ENCODE assay signal across 1 cellular context in the genomic region with DNA sequence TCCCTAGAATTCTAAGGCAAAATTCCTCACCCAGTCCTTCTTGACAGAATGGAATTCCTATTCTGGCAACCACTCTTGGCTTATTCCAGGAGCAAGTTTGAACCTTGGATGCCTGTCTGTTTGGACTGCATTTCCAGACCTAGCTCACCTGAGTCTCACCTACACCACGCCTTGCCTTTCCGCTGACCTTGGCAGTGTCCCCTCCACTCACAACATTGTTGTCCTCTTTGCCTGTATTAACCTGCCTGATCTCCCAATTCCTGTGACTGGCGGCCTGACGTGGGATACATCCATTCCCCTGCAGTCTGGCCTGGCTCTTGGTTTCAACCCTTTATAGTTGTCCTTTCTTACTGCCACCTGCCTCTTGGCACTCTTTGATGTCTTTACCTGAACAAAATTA.
TF ChIP-seq lines count a peak whose summit lies in the region.

No MANE protein-coding gene starts in this region.

TF ChIP-seq in H1, 55 proteins besides CTCF, POLR2A, EP300 and RAD21 (continued from another document):
- TF ChIP-seq, protein P1, sequence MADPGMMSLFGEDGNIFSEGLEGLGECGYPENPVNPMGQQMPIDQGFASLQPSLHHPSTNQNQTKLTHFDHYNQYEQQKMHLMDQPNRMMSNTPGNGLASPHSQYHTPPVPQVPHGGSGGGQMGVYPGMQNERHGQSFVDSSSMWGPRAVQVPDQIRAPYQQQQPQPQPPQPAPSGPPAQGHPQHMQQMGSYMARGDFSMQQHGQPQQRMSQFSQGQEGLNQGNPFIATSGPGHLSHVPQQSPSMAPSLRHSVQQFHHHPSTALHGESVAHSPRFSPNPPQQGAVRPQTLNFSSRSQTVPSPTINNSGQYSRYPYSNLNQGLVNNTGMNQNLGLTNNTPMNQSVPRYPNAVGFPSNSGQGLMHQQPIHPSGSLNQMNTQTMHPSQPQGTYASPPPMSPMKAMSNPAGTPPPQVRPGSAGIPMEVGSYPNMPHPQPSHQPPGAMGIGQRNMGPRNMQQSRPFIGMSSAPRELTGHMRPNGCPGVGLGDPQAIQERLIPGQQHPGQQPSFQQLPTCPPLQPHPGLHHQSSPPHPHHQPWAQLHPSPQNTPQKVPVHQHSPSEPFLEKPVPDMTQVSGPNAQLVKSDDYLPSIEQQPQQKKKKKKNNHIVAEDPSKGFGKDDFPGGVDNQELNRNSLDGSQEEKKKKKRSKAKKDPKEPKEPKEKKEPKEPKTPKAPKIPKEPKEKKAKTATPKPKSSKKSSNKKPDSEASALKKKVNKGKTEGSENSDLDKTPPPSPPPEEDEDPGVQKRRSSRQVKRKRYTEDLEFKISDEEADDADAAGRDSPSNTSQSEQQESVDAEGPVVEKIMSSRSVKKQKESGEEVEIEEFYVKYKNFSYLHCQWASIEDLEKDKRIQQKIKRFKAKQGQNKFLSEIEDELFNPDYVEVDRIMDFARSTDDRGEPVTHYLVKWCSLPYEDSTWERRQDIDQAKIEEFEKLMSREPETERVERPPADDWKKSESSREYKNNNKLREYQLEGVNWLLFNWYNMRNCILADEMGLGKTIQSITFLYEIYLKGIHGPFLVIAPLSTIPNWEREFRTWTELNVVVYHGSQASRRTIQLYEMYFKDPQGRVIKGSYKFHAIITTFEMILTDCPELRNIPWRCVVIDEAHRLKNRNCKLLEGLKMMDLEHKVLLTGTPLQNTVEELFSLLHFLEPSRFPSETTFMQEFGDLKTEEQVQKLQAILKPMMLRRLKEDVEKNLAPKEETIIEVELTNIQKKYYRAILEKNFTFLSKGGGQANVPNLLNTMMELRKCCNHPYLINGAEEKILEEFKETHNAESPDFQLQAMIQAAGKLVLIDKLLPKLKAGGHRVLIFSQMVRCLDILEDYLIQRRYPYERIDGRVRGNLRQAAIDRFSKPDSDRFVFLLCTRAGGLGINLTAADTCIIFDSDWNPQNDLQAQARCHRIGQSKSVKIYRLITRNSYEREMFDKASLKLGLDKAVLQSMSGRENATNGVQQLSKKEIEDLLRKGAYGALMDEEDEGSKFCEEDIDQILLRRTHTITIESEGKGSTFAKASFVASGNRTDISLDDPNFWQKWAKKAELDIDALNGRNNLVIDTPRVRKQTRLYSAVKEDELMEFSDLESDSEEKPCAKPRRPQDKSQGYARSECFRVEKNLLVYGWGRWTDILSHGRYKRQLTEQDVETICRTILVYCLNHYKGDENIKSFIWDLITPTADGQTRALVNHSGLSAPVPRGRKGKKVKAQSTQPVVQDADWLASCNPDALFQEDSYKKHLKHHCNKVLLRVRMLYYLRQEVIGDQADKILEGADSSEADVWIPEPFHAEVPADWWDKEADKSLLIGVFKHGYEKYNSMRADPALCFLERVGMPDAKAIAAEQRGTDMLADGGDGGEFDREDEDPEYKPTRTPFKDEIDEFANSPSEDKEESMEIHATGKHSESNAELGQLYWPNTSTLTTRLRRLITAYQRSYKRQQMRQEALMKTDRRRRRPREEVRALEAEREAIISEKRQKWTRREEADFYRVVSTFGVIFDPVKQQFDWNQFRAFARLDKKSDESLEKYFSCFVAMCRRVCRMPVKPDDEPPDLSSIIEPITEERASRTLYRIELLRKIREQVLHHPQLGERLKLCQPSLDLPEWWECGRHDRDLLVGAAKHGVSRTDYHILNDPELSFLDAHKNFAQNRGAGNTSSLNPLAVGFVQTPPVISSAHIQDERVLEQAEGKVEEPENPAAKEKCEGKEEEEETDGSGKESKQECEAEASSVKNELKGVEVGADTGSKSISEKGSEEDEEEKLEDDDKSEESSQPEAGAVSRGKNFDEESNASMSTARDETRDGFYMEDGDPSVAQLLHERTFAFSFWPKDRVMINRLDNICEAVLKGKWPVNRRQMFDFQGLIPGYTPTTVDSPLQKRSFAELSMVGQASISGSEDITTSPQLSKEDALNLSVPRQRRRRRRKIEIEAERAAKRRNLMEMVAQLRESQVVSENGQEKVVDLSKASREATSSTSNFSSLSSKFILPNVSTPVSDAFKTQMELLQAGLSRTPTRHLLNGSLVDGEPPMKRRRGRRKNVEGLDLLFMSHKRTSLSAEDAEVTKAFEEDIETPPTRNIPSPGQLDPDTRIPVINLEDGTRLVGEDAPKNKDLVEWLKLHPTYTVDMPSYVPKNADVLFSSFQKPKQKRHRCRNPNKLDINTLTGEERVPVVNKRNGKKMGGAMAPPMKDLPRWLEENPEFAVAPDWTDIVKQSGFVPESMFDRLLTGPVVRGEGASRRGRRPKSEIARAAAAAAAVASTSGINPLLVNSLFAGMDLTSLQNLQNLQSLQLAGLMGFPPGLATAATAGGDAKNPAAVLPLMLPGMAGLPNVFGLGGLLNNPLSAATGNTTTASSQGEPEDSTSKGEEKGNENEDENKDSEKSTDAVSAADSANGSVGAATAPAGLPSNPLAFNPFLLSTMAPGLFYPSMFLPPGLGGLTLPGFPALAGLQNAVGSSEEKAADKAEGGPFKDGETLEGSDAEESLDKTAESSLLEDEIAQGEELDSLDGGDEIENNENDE (IDR thresholded peaks at IDR 0.05; ENCODE audit: insufficient replicate concordance, low read length), result no peak
- TF ChIP-seq, protein P2, sequence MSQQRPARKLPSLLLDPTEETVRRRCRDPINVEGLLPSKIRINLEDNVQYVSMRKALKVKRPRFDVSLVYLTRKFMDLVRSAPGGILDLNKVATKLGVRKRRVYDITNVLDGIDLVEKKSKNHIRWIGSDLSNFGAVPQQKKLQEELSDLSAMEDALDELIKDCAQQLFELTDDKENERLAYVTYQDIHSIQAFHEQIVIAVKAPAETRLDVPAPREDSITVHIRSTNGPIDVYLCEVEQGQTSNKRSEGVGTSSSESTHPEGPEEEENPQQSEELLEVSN (IDR thresholded peaks at IDR 0.05), result no peak
- no peak for TF ChIP-seq CHD2 (IDR thresholded peaks at IDR 0.05; ENCODE audit: low read length)
- no peak for TF ChIP-seq KDM1A (IDR thresholded peaks at IDR 0.05; ENCODE audit: borderline replicate concordance, low read length)
- no peak for TF ChIP-seq HDAC2 (IDR thresholded peaks at IDR 0.05; ENCODE audit: borderline replicate concordance in 1 of 2, low read depth in 2 of 2, low read length in 2 of 2)
- no peak for TF ChIP-seq RBBP5 (IDR thresholded peaks at IDR 0.05; ENCODE audit: borderline replicate concordance, low read depth, low read length)
- no peak for TF ChIP-seq NANOG (IDR thresholded peaks at IDR 0.05; ENCODE audit: insufficient read depth, low read depth, low read length, poor library complexity, severe bottlenecking)
- TF ChIP-seq SRF (IDR thresholded peaks at IDR 0.05; ENCODE audit: low read depth, low read length), result no peak
- TF ChIP-seq SIX5 (IDR thresholded peaks at IDR 0.05; ENCODE audit: low read depth, low read length), result no peak
- TF ChIP-seq, protein P3, sequence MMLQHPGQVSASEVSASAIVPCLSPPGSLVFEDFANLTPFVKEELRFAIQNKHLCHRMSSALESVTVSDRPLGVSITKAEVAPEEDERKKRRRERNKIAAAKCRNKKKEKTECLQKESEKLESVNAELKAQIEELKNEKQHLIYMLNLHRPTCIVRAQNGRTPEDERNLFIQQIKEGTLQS (IDR thresholded peaks at IDR 0.05; ENCODE audit: insufficient read depth, low read depth, low read length), result no peak
- no peak for TF ChIP-seq TAF1 (IDR thresholded peaks at IDR 0.05; ENCODE audit: low read depth, low read length)
- no peak for TF ChIP-seq ZNF274 (IDR thresholded peaks at IDR 0.05; ENCODE audit: borderline replicate concordance, extremely low read depth, low read length)
